ENCODE assay signal across 9 cellular contexts in the genomic region with DNA sequence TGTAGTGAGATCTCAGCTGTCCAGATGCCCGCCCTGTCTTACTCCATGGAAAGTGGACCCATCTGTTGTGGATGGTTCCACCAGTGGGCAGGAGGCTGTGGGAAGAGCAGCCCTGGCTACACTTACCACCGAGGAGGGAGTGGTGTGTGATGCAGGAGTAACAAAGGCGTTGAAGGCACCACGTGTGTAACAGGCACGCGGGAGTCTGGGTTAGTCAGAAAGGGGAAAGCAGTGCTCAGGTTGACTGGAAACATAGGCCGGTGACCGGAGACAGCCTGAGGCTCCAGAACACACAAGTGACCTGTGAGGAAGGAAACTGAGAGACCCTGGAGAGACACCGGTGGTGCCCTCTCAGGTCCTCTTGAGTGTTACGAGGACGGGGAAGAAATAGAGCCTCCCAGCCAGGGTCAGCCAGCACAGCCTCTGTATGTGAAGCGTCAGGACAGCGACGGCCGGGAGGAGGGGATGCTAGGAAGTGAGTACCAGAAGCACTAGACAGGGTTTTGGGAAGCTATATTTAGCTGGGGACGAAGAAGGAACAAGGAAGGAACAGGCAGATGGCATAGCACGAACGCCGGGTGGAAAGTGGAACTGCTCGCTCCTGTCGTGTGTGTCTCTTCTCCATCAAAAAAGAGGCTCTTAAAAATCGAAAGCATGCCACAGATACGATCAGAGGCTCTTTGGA. TPM values are rescaled to one million over a fixed set of nuclear protein-coding genes. Genes with fewer than 3 reads are reported as not detected.
DNase-seq lines count a peak whose midpoint lies in the region; ATAC-seq and TF ChIP-seq lines count a peak whose summit lies in the region.
"Had no signal": no experiment of that assay in that cellular context is flagged by ENCODE, and none has a peak within 500 bp of the region (broad histone marks: within the 10 kb centered on the region; RNA-seq: fewer than 3 reads in every experiment).

No MANE protein-coding gene starts in this region.

- H3K4me3 Mint-ChIP-seq in activated T-helper 1 cell treated with anti-CD3 and anti-CD28 coated beads, Interleukin-12 subunit alpha, Interleukin-12 subunit beta, Interleukin-2, Interleukin-4 antibody, amounts not matched to agents 30 ng/mL and 10 ng/mL and 1 ng/mL, durations not matched to agents 14 hours and 24 hours and 36 hours = no peak overlapping the region

- peaks cover 45% of the 10 kb centered on the region for H3K4me1 Mint-ChIP-seq in activated T-helper 1 cell treated with anti-CD3 and anti-CD28 coated beads, Interleukin-12 subunit alpha, Interleukin-12 subunit beta, Interleukin-2, Interleukin-4 antibody, amounts not matched to agents 30 ng/mL and 10 ng/mL and 1 ng/mL, durations not matched to agents 14 hours and 24 hours and 36 hours (ENCODE audit: low read depth)

- no peaks in the 10 kb centered on the region for H3K27me3 ChIP-seq in heart left ventricle

- peaks cover 23% of the 10 kb centered on the region for H3K4me1 ChIP-seq in HEK293 (ENCODE audit: control insufficient read depth, insufficient read depth, low read length)
- H3K4me1 ChIP-seq in heart left ventricle = peaks cover 17 to 93% (median 79%) of the 10 kb centered on the region in 12 donors

- DNase-seq in activated T-helper 1 cell treated with anti-CD3 and anti-CD28 coated beads, Interleukin-12 subunit alpha, Interleukin-12 subunit beta, Interleukin-2, Interleukin-4 antibody, amounts not matched to agents 30 ng/mL and 10 ng/mL and 1 ng/mL, durations not matched to agents 14 hours and 24 hours and 36 hours (ENCODE audit: low spot score) = no peak
- peak in 3 of 5 donors; percentile 38 to 65 (median 51) for DNase-seq in heart left ventricle
- no peak for DNase-seq in sciatic nerve (ENCODE audit: low spot score)
- no peak for DNase-seq in NCI-H2029 (lab: John Stamatoyannopoulos, UW)
- no peak for DNase-seq in NCI-H1417 (lab: John Stamatoyannopoulos, UW)
- DNase-seq: activated effector memory CD4-positive, alpha-beta T cell treated with anti-CD3 and anti-CD28 coated beads, Interleukin-2, amount 50 U/mL, for 16 hours had no signal

- no peak for TF ChIP-seq CTCF in HEK293 (tag by site-specific recombination; IDR thresholded peaks at IDR 0.05)
- no peak for TF ChIP-seq CTCF in heart left ventricle (IDR thresholded peaks at IDR 0.05)

- H3K27ac ChIP-seq in HEK293 (ENCODE audit: extremely low read depth, low read depth, low read length) (no peak overlapping the region), heart left ventricle (peak overlapping the region; percentile 6 to 88 (median 50))

- POLR2A ChIA-PET in HEK293 (lab: Yijun Ruan, JAX) = no interaction called here

- peak overlapping the region; percentile 65 for H3K27ac Mint-ChIP-seq in activated T-helper 1 cell treated with anti-CD3 and anti-CD28 coated beads, Interleukin-12 subunit alpha, Interleukin-12 subunit beta, Interleukin-2, Interleukin-4 antibody, amounts not matched to agents 30 ng/mL and 10 ng/mL and 1 ng/mL, durations not matched to agents 14 hours and 24 hours and 36 hours

- H3K36me3 ChIP-seq in HEK293 (ENCODE audit: control insufficient read depth in 2 of 2, insufficient read depth in 1 of 2, low read length in 2 of 2) = peaks cover 19 to 47% of the 10 kb centered on the region in 2 experiments
- H3K36me3 ChIP-seq in heart left ventricle = peaks cover 0 to 73% (median 32%) of the 10 kb centered on the region in 9 donors

- H3K4me3 ChIP-seq in HEK293 (ENCODE audit: low read depth, low read length) = no peak overlapping the region
- H3K4me3 ChIP-seq in heart left ventricle = peak overlapping the region in 5 of 12 donors; percentile 1 to 28 (median 18)

- no peak for TF ChIP-seq POLR2A in heart left ventricle (IDR thresholded peaks at IDR 0.05)

- no peaks in the 10 kb centered on the region for H3K27me3 Mint-ChIP-seq in activated T-helper 1 cell treated with anti-CD3 and anti-CD28 coated beads, Interleukin-12 subunit alpha, Interleukin-12 subunit beta, Interleukin-2, Interleukin-4 antibody, amounts not matched to agents 30 ng/mL and 10 ng/mL and 1 ng/mL, durations not matched to agents 14 hours and 24 hours and 36 hours (ENCODE audit: insufficient read depth)

- H3K9me3 ChIP-seq in HEK293 (ENCODE audit: control insufficient read depth, insufficient read depth, low read depth, low read length) = no peaks in the 10 kb centered on the region
- H3K9me3 ChIP-seq in heart left ventricle = no peaks in the 10 kb centered on the region

- CTCF ChIA-PET in HEK293 (lab: Yijun Ruan, JAX) = no interaction called here

- intact Hi-C loops in activated T-helper 1 cell treated with anti-CD3 and anti-CD28 coated beads, Interleukin-12 subunit alpha, Interleukin-12 subunit beta, Interleukin-2, Interleukin-4 antibody, amounts not matched to agents 30 ng/mL and 10 ng/mL and 1 ng/mL, durations not matched to agents 14 hours and 24 hours and 36 hours (cut with micrococcal nuclease) = no loop called here
- intact Hi-C loops in heart left ventricle (cut with DNase I) = loop anchor here in 1 of 10 donors (5.0 kb wide), 1 partner anchor 36 kb away; no protein-coding TSS in a partner anchor
- intact Hi-C loops in sciatic nerve (cut with DNase I) = no loop called here

- H3K9me3 Mint-ChIP-seq in activated T-helper 1 cell treated with anti-CD3 and anti-CD28 coated beads, Interleukin-12 subunit alpha, Interleukin-12 subunit beta, Interleukin-2, Interleukin-4 antibody, amounts not matched to agents 30 ng/mL and 10 ng/mL and 1 ng/mL, durations not matched to agents 14 hours and 24 hours and 36 hours = no peaks in the 10 kb centered on the region

- 24 to 34% (median 26%) methylated on average over 23 of the region's 23 CpGs for WGBS in heart left ventricle, 4 donors

- ATAC-seq in heart left ventricle (peak; percentile 47 to 71 (median 58)), sciatic nerve (peak; percentile 53), GM18858 (IDR thresholded peaks at IDR 0.05; ENCODE audit: unreplicated experiment) (no peak), GM21515 (IDR thresholded peaks at IDR 0.05; ENCODE audit: unreplicated experiment) (no peak)

- peaks cover 26% of the 10 kb centered on the region for H3K36me3 Mint-ChIP-seq in activated T-helper 1 cell treated with anti-CD3 and anti-CD28 coated beads, Interleukin-12 subunit alpha, Interleukin-12 subunit beta, Interleukin-2, Interleukin-4 antibody, amounts not matched to agents 30 ng/mL and 10 ng/mL and 1 ng/mL, durations not matched to agents 14 hours and 24 hours and 36 hours (ENCODE audit: low read depth)

TF ChIP-seq in HEK293, 187 proteins besides CTCF, POLR2A, EP300 and RAD21:
- TF ChIP-seq ZNF416 (tag by site-specific recombination; IDR thresholded peaks at IDR 0.05) (no peak), ZNF174 (tag by site-specific recombination; IDR thresholded peaks at IDR 0.05) (no peak), ZNF792 (tag by site-specific recombination; IDR thresholded peaks at IDR 0.05) (no peak), HOXC10 (CRISPR knock-in tag; IDR thresholded peaks at IDR 0.05) (no peak), ZNF626 (tag by site-specific recombination; IDR thresholded peaks at IDR 0.05) (no peak), ZNF341 (tag by site-specific recombination; IDR thresholded peaks at IDR 0.05; ENCODE audit: low read depth) (peak; percentile 24; the same call in 1 of the 2 replicates)
TF ChIP-seq in HEK293: peak in this region for 1.

RNA-seq across cellular contexts. Expression of a gene that starts 21.7 kb away (rescaled TPM):
- 160 and 163 TPM in 2 replicates for total RNA-seq in activated T-helper 1 cell treated with anti-CD3 and anti-CD28 coated beads, Interleukin-12 subunit alpha, Interleukin-12 subunit beta, Interleukin-2, Interleukin-4 antibody, amounts not matched to agents 30 ng/mL and 10 ng/mL and 1 ng/mL, durations not matched to agents 14 hours and 24 hours and 36 hours
- total RNA-seq in heart left ventricle = 100 to 1,000 TPM in 8 of 9 donors, 10 to 100 TPM in 1; 83.7 to 189 (median 153) TPM
- 100 to 1,000 TPM; 117 to 153 TPM for polyA plus RNA-seq in heart left ventricle
- 225 TPM for total RNA-seq in sciatic nerve

RNA-seq across cellular contexts. Expression of a gene that starts 47.3 kb away (rescaled TPM):
- 8.2 and 12.4 TPM in 2 replicates for total RNA-seq in activated T-helper 1 cell treated with anti-CD3 and anti-CD28 coated beads, Interleukin-12 subunit alpha, Interleukin-12 subunit beta, Interleukin-2, Interleukin-4 antibody, amounts not matched to agents 30 ng/mL and 10 ng/mL and 1 ng/mL, durations not matched to agents 14 hours and 24 hours and 36 hours
- total RNA-seq in heart left ventricle = 10 to 100 TPM; 17.2 to 31.2 (median 21.9) TPM
- 10 to 100 TPM; 18.2 TPM for polyA plus RNA-seq in heart left ventricle
- 19.5 TPM for total RNA-seq in sciatic nerve

RNA-seq across cellular contexts. Expression of a gene that starts 51.7 kb away (rescaled TPM):
- total RNA-seq in activated T-helper 1 cell treated with anti-CD3 and anti-CD28 coated beads, Interleukin-12 subunit alpha, Interleukin-12 subunit beta, Interleukin-2, Interleukin-4 antibody, amounts not matched to agents 30 ng/mL and 10 ng/mL and 1 ng/mL, durations not matched to agents 14 hours and 24 hours and 36 hours = 20.3 and 22.8 TPM in 2 replicates
- total RNA-seq in heart left ventricle = 10 to 100 TPM in 3 of 9 donors, 1 to 10 TPM in 6; 5.3 to 14.7 (median 7.4) TPM
- 10 to 100 TPM in 1 of 2 donors, 1 to 10 TPM in 1; 4.1 to 17.2 TPM for polyA plus RNA-seq in heart left ventricle
- total RNA-seq in sciatic nerve = 21.2 TPM

Comparison
In these comparisons a context has a peak if more than half of its experiments do, and no peak if none do; other contexts are left out.
1. DNase-seq: peak in heart left ventricle (3 of 5); none in activated T-helper 1 cell treated with anti-CD3 and anti-CD28 coated beads, Interleukin-12 subunit alpha, Interleukin-12 subunit beta, Interleukin-2, Interleukin-4 antibody, amounts not matched to agents 30 ng/mL and 10 ng/mL and 1 ng/mL, durations not matched to agents 14 hours and 24 hours and 36 hours (single experiment), sciatic nerve (single experiment), NCI-H2029 (single experiment) and NCI-H1417 (0 of 3).
2. ATAC-seq: peak in heart left ventricle (4 of 4) and sciatic nerve (single experiment); none in GM18858 (single experiment) and GM21515 (single experiment).